8 cellular contexts compared by ENCODE assay signal in genomic region chr2:176944998-176945397, GRCh38.
"Had no signal": no experiment of that assay in that cellular context is flagged by ENCODE, and none has a peak within 500 bp of the region (broad histone marks: within the 10 kb centered on the region; RNA-seq: fewer than 3 reads in every experiment).

No MANE protein-coding gene starts in this region.

- FAIRE-seq: G401.6, GM12878, GM12891, GM12892, GM18507, GM19239 had no signal

- ATAC-seq: GM12878 had no signal

- DNase-seq: GDM1, GF-D8 had no signal

- H3K4me3 ChIP-seq: GM12878 had no signal
